In genomic region chr9:19442240-19442639, GRCh38 we compare ENCODE assay signal across 23 cellular contexts. TPM values are rescaled to one million over a fixed set of nuclear protein-coding genes. Genes with fewer than 3 reads are reported as not detected.
DNase-seq lines count a peak whose midpoint lies in the region; ATAC-seq and TF ChIP-seq lines count a peak whose summit lies in the region.
"Had no signal": no experiment of that assay in that cellular context is flagged by ENCODE, and none has a peak within 500 bp of the region (broad histone marks: within the 10 kb centered on the region; RNA-seq: fewer than 3 reads in every experiment).

No MANE protein-coding gene starts in this region.

- H3K36me3 Mint-ChIP-seq in activated CD8-positive, alpha-beta memory T cell treated with anti-CD3 and anti-CD28 coated beads, Interleukin-2, amount 10 ng/mL, durations not matched to agents 7 days and 5 days: peaks cover 5% of the 10 kb centered on the region
- peaks cover 0 to 6% of the 10 kb centered on the region in 2 donors for H3K36me3 Mint-ChIP-seq in naive B cell

- H3K27me3 ChIP-seq in OCI-LY3 (ENCODE audit: low read depth, low read length) (no peaks in the 10 kb centered on the region), hepatocyte (no peaks in the 10 kb centered on the region), Peyer's patch (no peaks in the 10 kb centered on the region)
- H3K27me3 ChIP-seq: upper lobe of left lung had no signal

- H3K4me1 ChIP-seq in OCI-LY3 (ENCODE audit: low read length) (peaks cover 12% of the 10 kb centered on the region), hepatocyte (ENCODE audit: insufficient read depth) (no peaks in the 10 kb centered on the region), Peyer's patch (peaks cover 0 to 6% (median 0%) of the 10 kb centered on the region in 4 donors)

- CTCF ChIA-PET in activated CD8-positive, alpha-beta memory T cell treated with anti-CD3 and anti-CD28 coated beads, Interleukin-2, amount 10 ng/mL, durations not matched to agents 7 days and 5 days (lab: Charles Lee): interaction anchor here (0.8 to 5.6 kb wide), 4 partner anchors 12 to 22 kb away, joined by 3 to 37 read pairs (median 16); no protein-coding TSS in a partner anchor

- peak overlapping the region; percentile 71 for H3K4me3 Mint-ChIP-seq in activated CD8-positive, alpha-beta memory T cell treated with anti-CD3 and anti-CD28 coated beads, Interleukin-2, amount 10 ng/mL, durations not matched to agents 7 days and 5 days
- H3K4me3 Mint-ChIP-seq in naive B cell: peak overlapping the region in 6 of 8 donors; percentile 56 to 86 (median 80)
- H3K4me3 Mint-ChIP-seq: H9 had no signal

- ATAC-seq in activated CD8-positive, alpha-beta memory T cell treated with anti-CD3 and anti-CD28 coated beads, Interleukin-2, amount 10 ng/mL, durations not matched to agents 7 days and 5 days: no peak
- ATAC-seq in naive B cell (ENCODE audit: low read depth in 2 of 2): no peak
- ATAC-seq: K562 had no signal

- H3K4me1 Mint-ChIP-seq in activated CD8-positive, alpha-beta memory T cell treated with anti-CD3 and anti-CD28 coated beads, Interleukin-2, amount 10 ng/mL, durations not matched to agents 7 days and 5 days: peaks cover 17% of the 10 kb centered on the region
- H3K4me1 Mint-ChIP-seq in naive B cell: peaks cover 10 to 22% (median 17%) of the 10 kb centered on the region in 3 donors

- H3K9me3 Mint-ChIP-seq in activated CD8-positive, alpha-beta memory T cell treated with anti-CD3 and anti-CD28 coated beads, Interleukin-2, amount 10 ng/mL, durations not matched to agents 7 days and 5 days (ENCODE audit: low read depth): no peaks in the 10 kb centered on the region
- H3K9me3 Mint-ChIP-seq in naive B cell: no peaks in the 10 kb centered on the region
- H3K9me3 Mint-ChIP-seq: CD8-positive, alpha-beta T cell; dendritic cell treated with granulocyte-macrophage colony-stimulating factor and Interleukin-4, amounts not matched to agents 40 ng/mL and 50 ng/mL, for 4 days; H9 had no signal

- WGBS in hepatocyte (ENCODE audit: low lambda C conversion rate, missing lambda C conversion rate): 92% methylated on average over 9 of the region's 9 CpGs

- H3K79me2 ChIP-seq in OCI-LY3 (ENCODE audit: low read length): no peaks in the 10 kb centered on the region
- no peaks in the 10 kb centered on the region for H3K79me2 ChIP-seq in hepatocyte

- H4K20me1 ChIP-seq in OCI-LY3 (ENCODE audit: insufficient read depth, low read length) (no peaks in the 10 kb centered on the region), hepatocyte (ENCODE audit: insufficient read depth, poor library complexity, severe bottlenecking) (no peaks in the 10 kb centered on the region)

- peak overlapping the region; percentile 53 for H3K9ac ChIP-seq in OCI-LY3 (ENCODE audit: low read length)

- peak overlapping the region; percentile 3; the same call in 1 of the 2 replicates for H3K4me3 ChIP-seq in GM12865 (ENCODE audit: low read depth, low read length)
- H3K4me3 ChIP-seq in OCI-LY3 (ENCODE audit: low read length): peak overlapping the region; percentile 72
- H3K4me3 ChIP-seq in hepatocyte: no peak overlapping the region
- no peak overlapping the region for H3K4me3 ChIP-seq in Peyer's patch
- H3K4me3 ChIP-seq: K562 had no signal

- H3K27me3 Mint-ChIP-seq in activated CD8-positive, alpha-beta memory T cell treated with anti-CD3 and anti-CD28 coated beads, Interleukin-2, amount 10 ng/mL, durations not matched to agents 7 days and 5 days: no peaks in the 10 kb centered on the region
- H3K27me3 Mint-ChIP-seq in naive B cell: no peaks in the 10 kb centered on the region
- H3K27me3 Mint-ChIP-seq: dendritic cell treated with granulocyte-macrophage colony-stimulating factor and Interleukin-4, amounts not matched to agents 40 ng/mL and 50 ng/mL, for 4 days had no signal

- TF ChIP-seq CTCF in GM12865 (IDR thresholded peaks at IDR 0.05; ENCODE audit: insufficient read depth, low read depth, low read length, missing control alignments): no peak
- TF ChIP-seq CTCF in OCI-LY3 (IDR thresholded peaks at IDR 0.05; ENCODE audit: low read depth, low read length): no peak
- no peak for TF ChIP-seq CTCF in hepatocyte (IDR thresholded peaks at IDR 0.05; ENCODE audit: poor library complexity)
- no peak for TF ChIP-seq CTCF in Peyer's patch (IDR thresholded peaks at IDR 0.05)

- no peaks in the 10 kb centered on the region for H3K9me2 ChIP-seq in hepatocyte (replicated peaks; ENCODE audit: insufficient read depth)

- H3K27ac ChIP-seq in OCI-LY3 (ENCODE audit: low read length): no peak overlapping the region
- no peak overlapping the region for H3K27ac ChIP-seq in hepatocyte
- no peak overlapping the region for H3K27ac ChIP-seq in Peyer's patch
- H3K27ac ChIP-seq: epithelial cell of prostate had no signal

- H3K4me2 ChIP-seq in OCI-LY3 (ENCODE audit: low read length): peak overlapping the region; percentile 84
- H3K4me2 ChIP-seq in hepatocyte: no peak overlapping the region

- H3K36me3 ChIP-seq in OCI-LY3 (replicated peaks; ENCODE audit: low read depth, low read length) (no peaks in the 10 kb centered on the region), hepatocyte (replicated peaks; ENCODE audit: insufficient read depth, low read depth) (no peaks in the 10 kb centered on the region), Peyer's patch (no peaks in the 10 kb centered on the region)

- peak overlapping the region; percentile 79 for H3K27ac Mint-ChIP-seq in activated CD8-positive, alpha-beta memory T cell treated with anti-CD3 and anti-CD28 coated beads, Interleukin-2, amount 10 ng/mL, durations not matched to agents 7 days and 5 days
- H3K27ac Mint-ChIP-seq in naive B cell: peak overlapping the region in 4 of 6 donors; percentile 63 to 88 (median 82)
- H3K27ac Mint-ChIP-seq: dendritic cell treated with granulocyte-macrophage colony-stimulating factor and Interleukin-4, amounts not matched to agents 40 ng/mL and 50 ng/mL, for 4 days had no signal

- no peak for TF ChIP-seq POLR2A in Peyer's patch (IDR thresholded peaks at IDR 0.05)

- H2AFZ ChIP-seq in OCI-LY3 (ENCODE audit: low read depth, low read length) (peak overlapping the region; percentile 90), hepatocyte (no peak overlapping the region)

- no peaks in the 10 kb centered on the region for H3K9me3 ChIP-seq in OCI-LY3 (ENCODE audit: insufficient read depth, low read length)
- no peaks in the 10 kb centered on the region for H3K9me3 ChIP-seq in hepatocyte (ENCODE audit: low read depth)
- no peaks in the 10 kb centered on the region for H3K9me3 ChIP-seq in Peyer's patch
- H3K9me3 ChIP-seq: upper lobe of left lung had no signal

- no peak for DNase-seq in activated CD8-positive, alpha-beta memory T cell treated with anti-CD3 and anti-CD28 coated beads, Interleukin-2, amount 10 ng/mL, durations not matched to agents 7 days and 5 days
- DNase-seq in activated CD8-positive, alpha-beta memory T cell treated with anti-CD3 and anti-CD28 coated beads, Interleukin-2, amount 50 U/mL, for 48 hours: no peak
- DNase-seq in GM12865 (ENCODE audit: low read depth) (no peak), naive B cell (no peak), hepatocyte (ENCODE audit: low spot score) (no peak), inferior parietal cortex (ENCODE audit: extremely low spot score) (no peak), Peyer's patch (no peak)
- DNase-seq: ACHN; activated CD4-positive, CD25-positive, alpha-beta regulatory T cell treated with anti-CD3 and anti-CD28 coated beads, Interleukin-2, amount 50 U/mL, for 72 hours; CD8-positive, alpha-beta T cell; DMS79 treated with DMSO at 0.1 percent for 48 hours; H9; NCI-H2081; NCI-H524; SHP77 treated with DMSO at 0.1 percent for 48 hours; stimulated activated CD4-positive, alpha-beta T cell treated with anti-CD3 and anti-CD28 coated beads, Interleukin-12 subunit alpha, Interleukin-12 subunit beta, amount 100 ng/mL, for 4 hours; stimulated activated naive CD4-positive, alpha-beta T cell treated with Interleukin-2 at 50 U/mL for 16 hours; T1000 had no signal

RNA-seq across cellular contexts. Expression of gene ACER2, which starts 33.4 kb away (rescaled TPM):
- total RNA-seq in activated CD8-positive, alpha-beta memory T cell treated with anti-CD3 and anti-CD28 coated beads, Interleukin-2, amount 10 ng/mL, durations not matched to agents 7 days and 5 days: 1 to 10 TPM; 1.9 to 2.1 TPM
- under 1 TPM in 5 of 6 donors, not detected in 1; 0.14 to 0.80 (median 0.56) TPM for polyA plus RNA-seq in naive B cell (ENCODE audit: low read depth in 6 of 6)
- total RNA-seq in hepatocyte: 6.3 and 6.6 TPM in 2 replicates
- 1.1 and 1.3 TPM in 2 replicates for polyA plus RNA-seq in hepatocyte
- total RNA-seq in Peyer's patch: 1 to 10 TPM; 3.5 to 4.2 (median 4.0) TPM

Comparison
In these comparisons a context has a peak if more than half of its experiments do, and no peak if none do; other contexts are left out.
1. H3K4me3 ChIP-seq: peak in GM12865 (single experiment) and OCI-LY3 (single experiment); none in hepatocyte (single experiment) and Peyer's patch (0 of 4).